ENCODE assay signal across 21 cellular contexts in genomic region chr18:67935638-67936037, GRCh38.
DNase-seq lines count a peak whose midpoint lies in the region; ATAC-seq and TF ChIP-seq lines count a peak whose summit lies in the region.
"Had no signal": no experiment of that assay in that cellular context is flagged by ENCODE, and none has a peak within 500 bp of the region (broad histone marks: within the 10 kb centered on the region; RNA-seq: fewer than 3 reads in every experiment).

No MANE protein-coding gene starts in this region.

- in situ Hi-C loops in IMR-90 (cut with MboI; ENCODE audit: low sequenced_read_pairs), result no loop called here

- POLR2A ChIA-PET in activated CD4-positive, alpha-beta T cell treated with anti-CD3 and anti-CD28 coated beads for 36 hours (lab: Charles Lee), result no interaction called here
- POLR2A ChIA-PET in IMR-90 (lab: Charles Lee; ENCODE audit: unreplicated experiment), result no interaction called here

- no peaks in the 10 kb centered on the region for H3K4me1 Mint-ChIP-seq in activated CD4-positive, alpha-beta T cell treated with anti-CD3 and anti-CD28 coated beads for 36 hours
- H3K4me1 Mint-ChIP-seq: B cell; CD4-positive, CD25-positive, alpha-beta regulatory T cell had no signal

- H2AK5ac ChIP-seq in IMR-90 (ENCODE audit: low read depth, low read length), result no peak overlapping the region

- no peaks in the 10 kb centered on the region for H4K20me1 ChIP-seq in IMR-90 (ENCODE audit: insufficient read depth, low read length)

- intact Hi-C loops in activated CD4-positive, alpha-beta T cell treated with anti-CD3 and anti-CD28 coated beads for 36 hours (cut with DNase I, micrococcal nuclease), result no loop called here
- intact Hi-C loops in IMR-90 (cut with micrococcal nuclease), result loop anchor here (10.0 kb wide), 3 partner anchors 239 to 721 kb away; no protein-coding TSS in a partner anchor

- ATAC-seq in activated CD4-positive, alpha-beta T cell treated with anti-CD3 and anti-CD28 coated beads for 36 hours, result peak; percentile 72
- ATAC-seq in GM21423 (IDR thresholded peaks at IDR 0.05; ENCODE audit: unreplicated experiment), result peak; percentile 51
- ATAC-seq in HG02981 (IDR thresholded peaks at IDR 0.05; ENCODE audit: unreplicated experiment), result peak; percentile 48
- no peak for ATAC-seq in IMR-90 (ENCODE audit: low read depth)

- peaks cover 2% of the 10 kb centered on the region for H3K9me3 ChIP-seq in IMR-90 (ENCODE audit: control insufficient read depth, insufficient read depth, low read length)
- H3K9me3 ChIP-seq: Caco-2, SJSA1 had no signal

- peaks cover 5% of the 10 kb centered on the region for H3K4me1 ChIP-seq in IMR-90 (ENCODE audit: control insufficient read depth, insufficient read depth, low read length)
- H3K4me1 ChIP-seq: Caco-2 had no signal

- H3K14ac ChIP-seq in IMR-90 (replicated peaks; ENCODE audit: low read depth, low read length), result no peak overlapping the region

- H3K4ac ChIP-seq in IMR-90 (ENCODE audit: low read depth, low read length), result no peak overlapping the region

- H3K27me3 ChIP-seq in IMR-90 (ENCODE audit: control insufficient read depth, insufficient read depth, low read length), result no peaks in the 10 kb centered on the region
- H3K27me3 ChIP-seq: SJSA1 had no signal

- no peak overlapping the region for H2AK9ac ChIP-seq in IMR-90 (replicated peaks; ENCODE audit: low read depth, low read length, poor library complexity)

- no peaks in the 10 kb centered on the region for H3K36me3 ChIP-seq in IMR-90 (ENCODE audit: control insufficient read depth, insufficient read depth, low read length)
- H3K36me3 ChIP-seq: SJSA1 had no signal

- BruUV-seq in IMR-90 (replicated peaks; lab: Mats Ljungman, UMichigan), result no TSS peak

- no peak overlapping the region for H3K27ac Mint-ChIP-seq in activated CD4-positive, alpha-beta T cell treated with anti-CD3 and anti-CD28 coated beads for 36 hours
- H3K27ac Mint-ChIP-seq: B cell; CD4-positive, CD25-positive, alpha-beta regulatory T cell had no signal

- H2BK5ac ChIP-seq in IMR-90 (ENCODE audit: low read depth, low read length, poor library complexity, severe bottlenecking), result no peak overlapping the region

- no peak overlapping the region for H4K8ac ChIP-seq in IMR-90 (ENCODE audit: low read depth in 2 of 2, low read length in 2 of 2)

- no peaks in the 10 kb centered on the region for H3K27me3 Mint-ChIP-seq in activated CD4-positive, alpha-beta T cell treated with anti-CD3 and anti-CD28 coated beads for 36 hours
- H3K27me3 Mint-ChIP-seq: B cell; CD4-positive, CD25-positive, alpha-beta regulatory T cell had no signal

- no peak overlapping the region for H3K4me3 ChIP-seq in IMR-90 (ENCODE audit: insufficient read depth, low read depth, low read length)
- H3K4me3 ChIP-seq: GM23248, SJSA1 had no signal

- no peak overlapping the region for H3K23ac ChIP-seq in IMR-90 (ENCODE audit: low read depth, low read length)

- H2BK120ac ChIP-seq in IMR-90 (ENCODE audit: low read depth, low read length), result no peak overlapping the region

- no peak overlapping the region for H3K4me2 ChIP-seq in IMR-90 (ENCODE audit: low read depth, low read length)

- TF ChIP-seq CTCF in IMR-90 (conservative IDR thresholded peaks at IDR 0.05; ENCODE audit: low read depth, low read length), result no peak

- peak; percentile 7 for DNase-seq in activated CD4-positive, alpha-beta T cell treated with anti-CD3 and anti-CD28 coated beads for 36 hours
- DNase-seq in activated CD4-positive, alpha-beta T cell treated with anti-CD3 and anti-CD28 coated beads for 4 hours, result no peak
- no peak for DNase-seq in IMR-90
- no peak for DNase-seq in cerebellum (ENCODE audit: low spot score)
- DNase-seq in activated naive CD4-positive, alpha-beta T cell treated with Interleukin-2 at 50 U/mL for 16 hours, result no peak
- DNase-seq in hypothalamus (lab: John Stamatoyannopoulos, UW), result no peak
- DNase-seq: Caco-2; CD4-positive, CD25-positive, alpha-beta regulatory T cell; DMS53; GM23248; HCEC 1CT; KG1; NCI-H146; NCI-H2081; NCI-H774; SW 1271 had no signal

- dilution Hi-C loops in IMR-90 (cut with HindIII; ENCODE audit: low sequenced_read_pairs, unreplicated experiment), result no loop called here

- no peak overlapping the region for H3K27ac ChIP-seq in IMR-90 (ENCODE audit: insufficient read depth, low read length)
- H3K27ac ChIP-seq: 22Rv1, GM23248, SJSA1 had no signal

- no peak overlapping the region for H4K5ac ChIP-seq in IMR-90 (ENCODE audit: low read depth, low read length)

- H3K9ac ChIP-seq in IMR-90 (ENCODE audit: low read depth, low read length), result no peak overlapping the region
- H3K9ac ChIP-seq: GM23248 had no signal

- peaks cover 4% of the 10 kb centered on the region for H3K9me3 Mint-ChIP-seq in activated CD4-positive, alpha-beta T cell treated with anti-CD3 and anti-CD28 coated beads for 36 hours (ENCODE audit: low read depth)

- H4K91ac ChIP-seq in IMR-90 (ENCODE audit: insufficient read depth, low read depth, low read length), result no peak overlapping the region

- peaks cover 3% of the 10 kb centered on the region for H3K9me1 ChIP-seq in IMR-90 (ENCODE audit: insufficient read depth, low read length)

- H3K18ac ChIP-seq in IMR-90 (ENCODE audit: low read depth, low read length), result peak overlapping the region; percentile 49; the same call in 1 of the 2 replicates

- H3K56ac ChIP-seq in IMR-90 (ENCODE audit: extremely low read depth, insufficient read depth, low read length), result no peak overlapping the region

- no peak for TF ChIP-seq RAD21 in IMR-90 (IDR thresholded peaks at IDR 0.05; ENCODE audit: low read length)

- no peak overlapping the region for H2BK20ac ChIP-seq in IMR-90 (ENCODE audit: low read depth, low read length)

- no peaks in the 10 kb centered on the region for H3K79me1 ChIP-seq in IMR-90 (ENCODE audit: low read depth in 1 of 2, low read length in 2 of 2)

- H3K36me3 Mint-ChIP-seq in activated CD4-positive, alpha-beta T cell treated with anti-CD3 and anti-CD28 coated beads for 36 hours (ENCODE audit: low read depth), result no peaks in the 10 kb centered on the region
- H3K36me3 Mint-ChIP-seq: CD4-positive, CD25-positive, alpha-beta regulatory T cell had no signal

- no peak overlapping the region for H2AFZ ChIP-seq in IMR-90 (replicated peaks; ENCODE audit: low read length, poor library complexity)
- H2AFZ ChIP-seq: GM23248 had no signal

- CTCF ChIA-PET in activated CD4-positive, alpha-beta T cell treated with anti-CD3 and anti-CD28 coated beads for 36 hours (lab: Charles Lee), result no interaction called here
- CTCF ChIA-PET in IMR-90 (lab: Yijun Ruan, JAX), result no interaction called here

- no peak overlapping the region for H2BK15ac ChIP-seq in IMR-90 (ENCODE audit: low read depth, low read length)

- H3K4me3 Mint-ChIP-seq in activated CD4-positive, alpha-beta T cell treated with anti-CD3 and anti-CD28 coated beads for 36 hours, result no peak overlapping the region
- H3K4me3 Mint-ChIP-seq: B cell; CD4-positive, CD25-positive, alpha-beta regulatory T cell had no signal

- no peak for TF ChIP-seq POLR2A in IMR-90 (IDR thresholded peaks at IDR 0.05; ENCODE audit: low read depth, low read length)

- WGBS in IMR-90 (ENCODE audit: extremely low coverage in 2 of 2, insufficient read length in 1 of 2), 2 experiments, result no CpG with 5 or more reads among the region's 3 CpGs

TF ChIP-seq in IMR-90, 13 proteins besides CTCF, POLR2A, EP300 and RAD21:
- TF ChIP-seq RCOR1 (IDR thresholded peaks at IDR 0.05; ENCODE audit: insufficient replicate concordance, low read length), result no peak
- TF ChIP-seq, protein P1, sequence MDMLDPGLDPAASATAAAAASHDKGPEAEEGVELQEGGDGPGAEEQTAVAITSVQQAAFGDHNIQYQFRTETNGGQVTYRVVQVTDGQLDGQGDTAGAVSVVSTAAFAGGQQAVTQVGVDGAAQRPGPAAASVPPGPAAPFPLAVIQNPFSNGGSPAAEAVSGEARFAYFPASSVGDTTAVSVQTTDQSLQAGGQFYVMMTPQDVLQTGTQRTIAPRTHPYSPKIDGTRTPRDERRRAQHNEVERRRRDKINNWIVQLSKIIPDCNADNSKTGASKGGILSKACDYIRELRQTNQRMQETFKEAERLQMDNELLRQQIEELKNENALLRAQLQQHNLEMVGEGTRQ (IDR thresholded peaks at IDR 0.05; ENCODE audit: low read depth, low read length), result no peak
- TF ChIP-seq NFE2L2 (IDR thresholded peaks at IDR 0.05; ENCODE audit: low read depth, low read length), result no peak
- TF ChIP-seq CEBPB (IDR thresholded peaks at IDR 0.05; ENCODE audit: low read depth, low read length), result no peak
- TF ChIP-seq CHD1 (IDR thresholded peaks at IDR 0.05; ENCODE audit: low read depth, low read length), result no peak
- TF ChIP-seq ELK1 (IDR thresholded peaks at IDR 0.05; ENCODE audit: borderline replicate concordance, low read depth, low read length), result no peak
- TF ChIP-seq SMC3 (IDR thresholded peaks at IDR 0.05; ENCODE audit: low read depth, low read length), result no peak
TF ChIP-seq in IMR-90: peak in this region for 0.
